In genomic region chr17:75090871-75091854, GRCh38 we compare ENCODE assay signal across 1 cellular context.
TF ChIP-seq lines count a peak whose summit lies in the region.

No MANE protein-coding gene starts in this region.

TF ChIP-seq in K562, 482 proteins besides CTCF, POLR2A, EP300 and RAD21 (continued from another document and continues in another):
- TF ChIP-seq HCFC1 (IDR thresholded peaks at IDR 0.05; ENCODE audit: low read depth, low read length) (no peak), ZFP91 (CRISPR knock-in tag; IDR thresholded peaks at IDR 0.05) (no peak), KAT8 (IDR thresholded peaks at IDR 0.05; ENCODE audit: low read depth) (no peak), PATZ1 (CRISPR knock-in tag; IDR thresholded peaks at IDR 0.05; ENCODE audit: borderline replicate concordance) (no peak), TCF7L2 (IDR thresholded peaks at IDR 0.05; ENCODE audit: low read depth, low read length) (no peak), MYC (IDR thresholded peaks at IDR 0.05; ENCODE audit: low read depth, low read length) (no peak), MYC (CRISPR knock-in tag; IDR thresholded peaks at IDR 0.05; ENCODE audit: borderline replicate concordance, low read depth) (no peak), ZC3H11A (IDR thresholded peaks at IDR 0.05; ENCODE audit: low read depth, low read length) (no peak), RAD51 (IDR thresholded peaks at IDR 0.05; ENCODE audit: borderline replicate concordance, low read depth) (no peak), ZNF785 (CRISPR knock-in tag; IDR thresholded peaks at IDR 0.05) (no peak), CBFA2T2 (conservative IDR thresholded peaks at IDR 0.05) (no peak), KLF16 (IDR thresholded peaks at IDR 0.05) (no peak), FOXA3 (CRISPR knock-in tag; conservative IDR thresholded peaks at IDR 0.05 in 1 of 2, IDR thresholded peaks at IDR 0.05 in 1 of 2) (no peak), PML (IDR thresholded peaks at IDR 0.05; ENCODE audit: low read length) (no peak), U2AF1 (optimal IDR thresholded peaks at IDR 0.05; ENCODE audit: low read depth, low read length) (no peak), TFAP4 (CRISPR knock-in tag; IDR thresholded peaks at IDR 0.05; ENCODE audit: borderline replicate concordance) (peak; percentile 50; the same call in 1 of the 2 replicates), MED1 (CRISPR knock-in tag; IDR thresholded peaks at IDR 0.05; ENCODE audit: borderline replicate concordance) (no peak), ZNF282 (CRISPR knock-in tag; IDR thresholded peaks at IDR 0.05) (no peak), NR2C2 (CRISPR knock-in tag; IDR thresholded peaks at IDR 0.05) (no peak), NR2C2 (tag; IDR thresholded peaks at IDR 0.05) (peak; percentile 81), NFXL1 (CRISPR knock-in tag; IDR thresholded peaks at IDR 0.05) (no peak), HMG20B (CRISPR knock-in tag; IDR thresholded peaks at IDR 0.05) (no peak), EGR1 (conservative IDR thresholded peaks at IDR 0.05) (peak; percentile 39; the same call in 1 of the 2 replicates), SMARCE1 (IDR thresholded peaks at IDR 0.05) (no peak), NCOR1 (IDR thresholded peaks at IDR 0.05) (no peak), KDM5B (IDR thresholded peaks at IDR 0.05; ENCODE audit: insufficient replicate concordance, low read depth, low read length) (peak; percentile 24), KAT7 (CRISPR knock-in tag; IDR thresholded peaks at IDR 0.05; ENCODE audit: borderline replicate concordance) (0 out of 2 replicates have a peak, but pooled peaks have one; percentile 46), THAP12 (CRISPR knock-in tag; IDR thresholded peaks at IDR 0.05) (no peak), ZNF551 (CRISPR knock-in tag; IDR thresholded peaks at IDR 0.05) (no peak), PHF8 (IDR thresholded peaks at IDR 0.05; ENCODE audit: borderline replicate concordance, low read length) (peak; percentile 18; the same call in 1 of the 2 replicates), RFX1 (IDR thresholded peaks at IDR 0.05) (no peak), ZNF23 (CRISPR knock-in tag; IDR thresholded peaks at IDR 0.05) (no peak), ZNF740 (CRISPR knock-in tag; IDR thresholded peaks at IDR 0.05) (no peak), ZNF740 (tag; IDR thresholded peaks at IDR 0.05) (0 out of 4 replicates have a peak, but pooled peaks of 1 of the 2 experiments have one; percentile 22), ARID3B (CRISPR knock-in tag; IDR thresholded peaks at IDR 0.05; ENCODE audit: borderline replicate concordance) (no peak), KLF6 (CRISPR knock-in tag; IDR thresholded peaks at IDR 0.05; ENCODE audit: borderline replicate concordance) (no peak), ZFX (CRISPR knock-in tag; IDR thresholded peaks at IDR 0.05) (peak; percentile 83), CHAMP1 (IDR thresholded peaks at IDR 0.05) (no peak), PCBP2 (IDR thresholded peaks at IDR 0.05; ENCODE audit: low read depth, low read length, poor library complexity, severe bottlenecking) (no peak), E2F5 (CRISPR knock-in tag; IDR thresholded peaks at IDR 0.05) (no peak), ZBTB17 (CRISPR knock-in tag; IDR thresholded peaks at IDR 0.05) (no peak), XRCC5 (IDR thresholded peaks at IDR 0.05; ENCODE audit: low read depth, low read length) (no peak), TAF7 (tag; IDR thresholded peaks at IDR 0.05) (no peak), BRD4 (IDR thresholded peaks at IDR 0.05) (no peak), BCLAF1 (IDR thresholded peaks at IDR 0.05; ENCODE audit: borderline replicate concordance in 1 of 2, control insufficient read depth in 1 of 2, low read depth in 2 of 2, low read length in 1 of 2) (no peak), CTBP1 (IDR thresholded peaks at IDR 0.05; ENCODE audit: borderline replicate concordance) (0 out of 2 replicates have a peak, but pooled peaks have one; percentile 37), ZNF174 (CRISPR knock-in tag; IDR thresholded peaks at IDR 0.05) (no peak), ZNF449 (CRISPR knock-in tag; IDR thresholded peaks at IDR 0.05) (no peak), POLR2G (IDR thresholded peaks at IDR 0.05; ENCODE audit: low read depth, low read length) (no peak), MAZ (CRISPR knock-in tag; conservative IDR thresholded peaks at IDR 0.05 in 1 of 2, IDR thresholded peaks at IDR 0.05 in 1 of 2) (no peak), NR2F6 (CRISPR knock-in tag; IDR thresholded peaks at IDR 0.05) (no peak), ZNF146 (CRISPR knock-in tag; IDR thresholded peaks at IDR 0.05; ENCODE audit: unreplicated experiment) (no peak)
